ENCODE assay signal across 11 cellular contexts in the genomic region with DNA sequence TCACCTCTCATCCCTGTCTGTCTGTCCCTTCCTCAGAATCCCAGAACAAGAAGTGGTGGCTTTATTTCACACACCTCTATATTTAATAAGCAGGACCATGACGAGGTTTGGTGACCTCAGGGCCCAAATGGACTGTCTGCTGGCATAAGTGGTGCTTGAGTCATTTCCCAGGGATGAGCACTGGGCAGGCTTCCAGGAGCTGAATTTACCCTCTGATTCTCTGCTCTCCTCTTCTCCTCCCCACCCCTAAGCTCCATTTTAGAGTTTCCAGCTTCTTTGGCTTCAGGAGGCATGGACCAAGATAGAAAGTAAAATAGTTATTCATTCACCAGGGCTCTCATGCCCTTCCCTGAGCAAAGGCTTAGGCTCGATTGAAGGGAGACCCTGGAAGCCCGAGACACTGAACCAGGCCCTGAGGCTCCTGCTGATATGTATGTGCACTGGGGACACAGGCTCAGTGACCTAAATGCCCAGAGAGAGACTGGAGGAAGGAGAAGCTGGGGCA.
A peak's percentile ranks its signal among the peaks of the same experiment; 100 is the strongest.
DNase-seq lines count a peak whose midpoint lies in the region; ATAC-seq and TF ChIP-seq lines count a peak whose summit lies in the region.
"Had no signal": no experiment of that assay in that cellular context is flagged by ENCODE, and none has a peak within 500 bp of the region (broad histone marks: within the 10 kb centered on the region; RNA-seq: fewer than 3 reads in every experiment).

No MANE protein-coding gene starts in this region.

- H3K36me3 ChIP-seq in upper lobe of right lung: no peaks in the 10 kb centered on the region
- H3K36me3 ChIP-seq: tibial artery had no signal

- H3K27me3 ChIP-seq in foreskin keratinocyte (no peaks in the 10 kb centered on the region), upper lobe of right lung (no peaks in the 10 kb centered on the region)
- H3K27me3 ChIP-seq: tibial artery had no signal

- H3K4me3 ChIP-seq in upper lobe of right lung: no peak overlapping the region
- H3K4me3 ChIP-seq: tibial artery had no signal

- no peaks in the 10 kb centered on the region for H3K36me3 Mint-ChIP-seq in HFFc6 (ENCODE audit: low read depth)
- peaks cover 3% of the 10 kb centered on the region for H3K36me3 Mint-ChIP-seq in activated naive CD8-positive, alpha-beta T cell treated with anti-CD3 and anti-CD28 coated beads, Interleukin-2, amount 50 U/mL, for 24 hours (ENCODE audit: low read depth)
- H3K36me3 Mint-ChIP-seq: naive B cell had no signal

- peak overlapping the region; percentile 43; the same call in 1 of the 2 replicates for H3K27ac Mint-ChIP-seq in HFFc6
- no peak overlapping the region for H3K27ac Mint-ChIP-seq in activated naive CD8-positive, alpha-beta T cell treated with anti-CD3 and anti-CD28 coated beads, Interleukin-2, amount 50 U/mL, for 24 hours

- no peaks in the 10 kb centered on the region for H3K9me3 Mint-ChIP-seq in HFFc6
- no peaks in the 10 kb centered on the region for H3K9me3 Mint-ChIP-seq in activated naive CD8-positive, alpha-beta T cell treated with anti-CD3 and anti-CD28 coated beads, Interleukin-2, amount 50 U/mL, for 24 hours

- H3K4me1 ChIP-seq in foreskin keratinocyte (peaks cover 9% of the 10 kb centered on the region), upper lobe of right lung (peaks cover 40% of the 10 kb centered on the region)

- H3K27me3 Mint-ChIP-seq in HFFc6 (ENCODE audit: insufficient read depth): peaks cover 20% of the 10 kb centered on the region
- H3K27me3 Mint-ChIP-seq in activated naive CD8-positive, alpha-beta T cell treated with anti-CD3 and anti-CD28 coated beads, Interleukin-2, amount 50 U/mL, for 24 hours: no peaks in the 10 kb centered on the region
- H3K27me3 Mint-ChIP-seq: naive B cell had no signal

- no peaks in the 10 kb centered on the region for H3K9me3 ChIP-seq in upper lobe of right lung
- H3K9me3 ChIP-seq: tibial artery had no signal

- H3K27ac ChIP-seq in foreskin keratinocyte: no peak overlapping the region
- no peak overlapping the region for H3K27ac ChIP-seq in upper lobe of right lung
- H3K27ac ChIP-seq: tibial artery had no signal

- TF ChIP-seq CTCF in HFFc6 (IDR thresholded peaks at IDR 0.05) (no peak), foreskin keratinocyte (conservative IDR thresholded peaks at IDR 0.05) (no peak), upper lobe of right lung (IDR thresholded peaks at IDR 0.05) (no peak)

- intact Hi-C loops in upper lobe of right lung (cut with DNase I): no loop called here

- peak overlapping the region; percentile 18 for H3K4me3 Mint-ChIP-seq in HFFc6
- no peak overlapping the region for H3K4me3 Mint-ChIP-seq in activated naive CD8-positive, alpha-beta T cell treated with anti-CD3 and anti-CD28 coated beads, Interleukin-2, amount 50 U/mL, for 24 hours
- H3K4me3 Mint-ChIP-seq: naive B cell had no signal

- ATAC-seq in SK-N-SH treated with all-trans-retinoic acid at 6 μM for 48 hours (peak; percentile 87), foreskin keratinocyte (peak; percentile 77), upper lobe of right lung (no peak), HG02938 (IDR thresholded peaks at IDR 0.05; ENCODE audit: unreplicated experiment) (no peak)
- ATAC-seq in activated naive CD8-positive, alpha-beta T cell treated with anti-CD3 and anti-CD28 coated beads, Interleukin-2, amount 50 U/mL, for 24 hours: no peak

- peaks cover 20% of the 10 kb centered on the region for H3K4me1 Mint-ChIP-seq in HFFc6 (ENCODE audit: low read depth)
- peaks cover 3% of the 10 kb centered on the region for H3K4me1 Mint-ChIP-seq in activated naive CD8-positive, alpha-beta T cell treated with anti-CD3 and anti-CD28 coated beads, Interleukin-2, amount 50 U/mL, for 24 hours

- DNase-seq in HFFc6 (peak; percentile 88), foreskin keratinocyte (peak; percentile 49 to 76), smooth muscle cell of the brain vasculature (ENCODE audit: low read depth, low spot score) (peak; percentile 75), upper lobe of right lung (no peak), SK-N-DZ (ENCODE audit: low spot score) (no peak)
- DNase-seq in activated naive CD8-positive, alpha-beta T cell treated with anti-CD3 and anti-CD28 coated beads, Interleukin-2, amount 50 U/mL, for 24 hours: no peak
- DNase-seq: naive B cell, NCI-H1930 had no signal

TF ChIP-seq in SK-N-SH treated with all-trans-retinoic acid at 6 μM for 48 hours, 23 proteins besides CTCF, POLR2A, EP300 and RAD21:
- TF ChIP-seq CSDC2 (CRISPR knock-in tag; IDR thresholded peaks at IDR 0.05): 0 out of 2 replicates have a peak, but pooled peaks have one; percentile 13
- no peak for TF ChIP-seq ESRRG (CRISPR knock-in tag; IDR thresholded peaks at IDR 0.05)
- no peak for TF ChIP-seq ZFP30 (CRISPR knock-in tag; IDR thresholded peaks at IDR 0.05)
- TF ChIP-seq ZFP3 (CRISPR knock-in tag; IDR thresholded peaks at IDR 0.05): peak; percentile 86
- no peak for TF ChIP-seq ZNF565 (CRISPR knock-in tag; conservative IDR thresholded peaks at IDR 0.05; ENCODE audit: low read depth)
- no peak for TF ChIP-seq OSR1 (CRISPR knock-in tag; IDR thresholded peaks at IDR 0.05)
- no peak for TF ChIP-seq RARB (CRISPR knock-in tag; IDR thresholded peaks at IDR 0.05)
- peak; percentile 48; the same call in 1 of the 2 replicates for TF ChIP-seq ISL1 (CRISPR knock-in tag; IDR thresholded peaks at IDR 0.05)

Comparison
In these comparisons a context has a peak if more than half of its experiments do, and no peak if none do; other contexts are left out.
1. DNase-seq: peak in HFFc6 (single experiment), foreskin keratinocyte (2 of 2) and smooth muscle cell of the brain vasculature (single experiment); none in activated naive CD8-positive, alpha-beta T cell treated with anti-CD3 and anti-CD28 coated beads, Interleukin-2, amount 50 U/mL, for 24 hours (single experiment), upper lobe of right lung (single experiment) and SK-N-DZ (single experiment).
2. ATAC-seq: peak in SK-N-SH treated with all-trans-retinoic acid at 6 μM for 48 hours (single experiment) and foreskin keratinocyte (single experiment); none in activated naive CD8-positive, alpha-beta T cell treated with anti-CD3 and anti-CD28 coated beads, Interleukin-2, amount 50 U/mL, for 24 hours (single experiment), upper lobe of right lung (single experiment) and HG02938 (single experiment).